Comparison of ENCODE assay signal across 8 cellular contexts in genomic region chr12:56258820-56259183, GRCh38. TPM values are rescaled to one million over a fixed set of nuclear protein-coding genes. Genes with fewer than 3 reads are reported as not detected.
DNase-seq lines count a peak whose midpoint lies in the region; ATAC-seq, FAIRE-seq and TF ChIP-seq lines count a peak whose summit lies in the region.

No MANE protein-coding gene starts in this region.

- no peaks in the 10 kb centered on the region for H3K9me3 Mint-ChIP-seq in activated T-cell treated with anti-CD3 and anti-CD28 coated beads, Interleukin-2, amount 50 U/mL, for 4 hours

- H3K4me1 Mint-ChIP-seq in activated T-cell treated with anti-CD3 and anti-CD28 coated beads, Interleukin-2, amount 50 U/mL, for 4 hours (ENCODE audit: low read depth): peaks cover 25% of the 10 kb centered on the region

- H3K9me3 ChIP-seq in adrenal gland (replicated peaks in 1 of 3) (no peaks in the 10 kb centered on the region), right lobe of liver (no peaks in the 10 kb centered on the region), tibial nerve (no peaks in the 10 kb centered on the region)

- DNase-seq in activated T-cell treated with anti-CD3 and anti-CD28 coated beads, Interleukin-2, amount 50 U/mL, for 4 hours: no peak
- no peak for DNase-seq in activated T-cell treated with anti-CD3 and anti-CD28 coated beads for 4 hours
- peak in 1 of 7 donors; percentile 23 for DNase-seq in adrenal gland
- DNase-seq in right lobe of liver: no peak
- DNase-seq in tibial nerve (ENCODE audit: low spot score in 2 of 2): no peak
- DNase-seq in D721Med (ENCODE audit: insufficient read length, low spot score): no peak
- DNase-seq in GM13976 (ENCODE audit: low spot score): no peak
- no peak for DNase-seq in frontal cortex (ENCODE audit: low spot score in 2 of 2)

- no peak for TF ChIP-seq CTCF in adrenal gland (IDR thresholded peaks at IDR 0.05)
- TF ChIP-seq CTCF in right lobe of liver (IDR thresholded peaks at IDR 0.05): no peak
- no peak for TF ChIP-seq CTCF in tibial nerve (IDR thresholded peaks at IDR 0.05)
- no peak for TF ChIP-seq CTCF in D721Med (IDR thresholded peaks at IDR 0.05; ENCODE audit: insufficient read depth, missing control alignments)
- TF ChIP-seq CTCF in GM13976 (IDR thresholded peaks at IDR 0.05; ENCODE audit: borderline replicate concordance, control extremely low read depth, extremely low read depth, insufficient read depth, missing control alignments): no peak

- H3K27me3 ChIP-seq in adrenal gland (no peaks in the 10 kb centered on the region), right lobe of liver (no peaks in the 10 kb centered on the region), tibial nerve (no peaks in the 10 kb centered on the region)

- intact Hi-C loops in adrenal gland (cut with DNase I) (loop anchor here in 1 of 2 donors (5.0 kb wide), 1 partner anchor 37 kb away; the partner anchor contains the start of genes NABP2 and RNF41), right lobe of liver (cut with DNase I) (no loop called here)

- H3K36me3 ChIP-seq in adrenal gland (replicated peaks in 1 of 2): peaks cover 0 to 27% of the 10 kb centered on the region in 2 donors
- H3K36me3 ChIP-seq in right lobe of liver: peaks cover 0 to 30% (median 8%) of the 10 kb centered on the region in 4 donors
- H3K36me3 ChIP-seq in tibial nerve: peaks cover 3 to 28% (median 16%) of the 10 kb centered on the region in 3 donors

- no peak for ATAC-seq in activated T-cell treated with anti-CD3 and anti-CD28 coated beads, Interleukin-2, amount 50 U/mL, for 4 hours
- no peak for ATAC-seq in right lobe of liver

- peak overlapping the region; percentile 64 to 95 (median 91) for H3K27ac ChIP-seq in adrenal gland
- peak overlapping the region; percentile 74 to 86 (median 75) for H3K27ac ChIP-seq in right lobe of liver
- peak overlapping the region; percentile 86 to 93 (median 92) for H3K27ac ChIP-seq in tibial nerve

- H3K36me3 Mint-ChIP-seq in activated T-cell treated with anti-CD3 and anti-CD28 coated beads, Interleukin-2, amount 50 U/mL, for 4 hours (ENCODE audit: insufficient read depth): peaks cover 16% of the 10 kb centered on the region

- H3K4me3 ChIP-seq in adrenal gland (peak overlapping the region in 2 of 4 donors; percentile 89 to 90), right lobe of liver (peak overlapping the region; percentile 93 to 97 (median 97)), tibial nerve (peak overlapping the region; percentile 56 to 98 (median 83))

- H3K4me1 ChIP-seq in adrenal gland (replicated peaks in 1 of 2) (peaks cover 19 to 30% of the 10 kb centered on the region in 2 donors), right lobe of liver (peaks cover 0 to 15% (median 7%) of the 10 kb centered on the region in 4 donors), tibial nerve (peaks cover 0 to 30% (median 21%) of the 10 kb centered on the region in 4 donors)

- WGBS in adrenal gland, 4 donors: 6 to 12% (median 8%) methylated on average over 9 of the region's 9 CpGs
- WGBS in right lobe of liver (ENCODE audit: insufficient coverage, low coverage, low lambda C conversion rate, missing lambda C conversion rate): 15% methylated on average over 8 of the region's 9 CpGs
- 4 to 5% methylated on average over 9 of the region's 9 CpGs for WGBS in tibial nerve, 2 donors

- in situ Hi-C loops in GM13976 (cut with MboI; ENCODE audit: low sequenced_read_pairs, unreplicated experiment): no loop called here

- no peaks in the 10 kb centered on the region for H3K27me3 Mint-ChIP-seq in activated T-cell treated with anti-CD3 and anti-CD28 coated beads, Interleukin-2, amount 50 U/mL, for 4 hours (ENCODE audit: low read depth)

- no peak for FAIRE-seq in D721Med (lab: Jason Lieb, UNC)
- no peak for FAIRE-seq in frontal cortex (lab: Jason Lieb, UNC)

- no peak for TF ChIP-seq EP300 in tibial nerve (IDR thresholded peaks at IDR 0.05)

- TF ChIP-seq POLR2A in adrenal gland (IDR thresholded peaks at IDR 0.05): no peak
- TF ChIP-seq POLR2A in right lobe of liver (IDR thresholded peaks at IDR 0.05): no peak
- TF ChIP-seq POLR2A in tibial nerve (IDR thresholded peaks at IDR 0.05): no peak

- H3K4me3 Mint-ChIP-seq in activated T-cell treated with anti-CD3 and anti-CD28 coated beads, Interleukin-2, amount 50 U/mL, for 4 hours: peak overlapping the region; percentile 87

RNA-seq across cellular contexts. Expression of gene ANKRD52, which starts 0.6 kb away (rescaled TPM):
- total RNA-seq in activated T-cell treated with anti-CD3 and anti-CD28 coated beads, Interleukin-2, amount 50 U/mL, for 4 hours: 10 to 100 TPM; 60.8 to 70.3 (median 67.5) TPM
- total RNA-seq in adrenal gland (10 to 100 TPM; 21.3 to 86.8 (median 39.2) TPM), right lobe of liver (10 to 100 TPM; 10.6 to 16.1 (median 12.2) TPM), tibial nerve (10 to 100 TPM; 14.6 to 42.4 (median 23.9) TPM), frontal cortex (10.2 TPM)
- 10 to 100 TPM in 2 of 3 donors, 1 to 10 TPM in 1; 8.4 to 54.0 (median 28.8) TPM for polyA plus RNA-seq in adrenal gland

RNA-seq across cellular contexts. Expression of gene COQ10A, which starts 7.9 kb away (rescaled TPM):
- total RNA-seq in activated T-cell treated with anti-CD3 and anti-CD28 coated beads, Interleukin-2, amount 50 U/mL, for 4 hours: 10 to 100 TPM; 11.1 to 13.7 (median 11.5) TPM
- total RNA-seq in adrenal gland (10 to 100 TPM; 24.2 to 65.1 (median 35.1) TPM), right lobe of liver (10 to 100 TPM in 3 of 6 experiments, 1 to 10 TPM in 3; 5.5 to 25.1 (median 13.0) TPM), tibial nerve (10 to 100 TPM; 14.0 to 26.1 (median 22.8) TPM), frontal cortex (12.2 TPM)
- 10 to 100 TPM; 25.2 to 47.6 (median 36.7) TPM for polyA plus RNA-seq in adrenal gland

RNA-seq across cellular contexts. Expression of gene SLC39A5, which starts 29.0 kb away (rescaled TPM):
- under 1 TPM; 0.53 to 0.84 (median 0.79) TPM for total RNA-seq in activated T-cell treated with anti-CD3 and anti-CD28 coated beads, Interleukin-2, amount 50 U/mL, for 4 hours
- total RNA-seq in adrenal gland: under 1 TPM in 2 of 8 donors, not detected in 6; 0.65 to 0.83 TPM
- 1 to 10 TPM in 1 of 3 donors, under 1 TPM in 1, not detected in 1; 0.54 to 2.0 TPM for polyA plus RNA-seq in adrenal gland
- total RNA-seq in right lobe of liver: 100 to 1,000 TPM in 3 of 6 experiments, 10 to 100 TPM in 3; 39.7 to 209 (median 110) TPM
- total RNA-seq in tibial nerve: 1 to 10 TPM in 1 of 4 donors, not detected in 3; 1.5 TPM
- total RNA-seq in frontal cortex: not detected

RNA-seq across cellular contexts. Expression of gene NABP2, which starts 34.7 kb away (rescaled TPM):
- total RNA-seq in activated T-cell treated with anti-CD3 and anti-CD28 coated beads, Interleukin-2, amount 50 U/mL, for 4 hours: 100 to 1,000 TPM in 1 of 3 donors, 10 to 100 TPM in 2; 92.7 to 103 (median 98.9) TPM
- 10 to 100 TPM; 23.8 to 55.4 (median 48.9) TPM for total RNA-seq in adrenal gland
- 10 to 100 TPM; 24.6 to 48.3 (median 39.7) TPM for polyA plus RNA-seq in adrenal gland
- 10 to 100 TPM; 10.3 to 24.3 (median 14.8) TPM for total RNA-seq in right lobe of liver
- total RNA-seq in tibial nerve: 10 to 100 TPM; 15.1 to 41.7 (median 24.6) TPM
- 26.9 TPM for total RNA-seq in frontal cortex

RNA-seq across cellular contexts. Expression of gene RNF41, which starts 37.1 kb away (rescaled TPM):
- 10 to 100 TPM; 39.3 to 45.6 (median 40.1) TPM for total RNA-seq in activated T-cell treated with anti-CD3 and anti-CD28 coated beads, Interleukin-2, amount 50 U/mL, for 4 hours
- total RNA-seq in adrenal gland (10 to 100 TPM; 42.6 to 90.6 (median 67.4) TPM), right lobe of liver (10 to 100 TPM; 10.6 to 23.0 (median 12.3) TPM), tibial nerve (10 to 100 TPM; 50.0 to 81.6 (median 62.0) TPM), frontal cortex (53.0 TPM)
- 10 to 100 TPM; 13.0 to 44.0 (median 13.5) TPM for polyA plus RNA-seq in adrenal gland

Comparison
In these comparisons a context has a peak if more than half of its experiments do, and no peak if none do; other contexts are left out.
1. RNA of gene SLC39A5, which starts 29.0 kb away (total RNA-seq): 39.7 to 209 TPM in right lobe of liver; 0.53 to 0.84 TPM in activated T-cell treated with anti-CD3 and anti-CD28 coated beads, Interleukin-2, amount 50 U/mL, for 4 hours, 1.5 TPM in tibial nerve, 0.65 to 0.83 TPM in adrenal gland and not detected in frontal cortex (single experiment); every median in the first group is over 10 times any median in the second.
2. Peak in every context shown above with its lines, with median percentiles within 50 percentile points of each other: H3K27ac ChIP-seq.